In genomic region chr14:61585598-61586538, GRCh38 we compare ENCODE assay signal across 9 cellular contexts.
A peak's percentile ranks its signal among the peaks of the same experiment; 100 is the strongest.
DNase-seq lines count a peak whose midpoint lies in the region; ATAC-seq, FAIRE-seq and TF ChIP-seq lines count a peak whose summit lies in the region.
"Had no signal": no experiment of that assay in that cellular context is flagged by ENCODE, and none has a peak within 500 bp of the region (broad histone marks: within the 10 kb centered on the region; RNA-seq: fewer than 3 reads in every experiment).

No MANE protein-coding gene starts in this region.

- TF ChIP-seq CTCF in HCT116 (IDR thresholded peaks at IDR 0.05 in 2 of 3, conservative IDR thresholded peaks at IDR 0.05 in 1 of 3; ENCODE audit: borderline replicate concordance in 1 of 3, insufficient read depth in 1 of 3, low read depth in 2 of 3, low read length in 2 of 3) (no peak), astrocyte of the spinal cord (IDR thresholded peaks at IDR 0.05; ENCODE audit: low read depth, low read length) (no peak), neural progenitor cell (IDR thresholded peaks at IDR 0.05) (no peak)

- H3K27me3 ChIP-seq in HCT116 (ENCODE audit: insufficient read depth, low read length), result no peaks in the 10 kb centered on the region
- no peaks in the 10 kb centered on the region for H3K27me3 ChIP-seq in right cardiac atrium (ENCODE audit: control insufficient read depth, insufficient read depth)
- no peaks in the 10 kb centered on the region for H3K27me3 ChIP-seq in small intestine (ENCODE audit: control insufficient read depth in 2 of 2, insufficient read depth in 2 of 2, low read length in 2 of 2)
- no peaks in the 10 kb centered on the region for H3K27me3 ChIP-seq in neural progenitor cell

- RAD21 ChIA-PET in HCT116 (lab: Charles Lee; ENCODE audit: low non-redundant PET in 1 of 2, low total read pairs in 2 of 2, uncharacterized antibody in 2 of 2, unreplicated experiment in 2 of 2), result no interaction called here

- no peaks in the 10 kb centered on the region for H3K36me3 ChIP-seq in HCT116 (ENCODE audit: control insufficient read depth in 1 of 2, insufficient read depth in 2 of 2, low read length in 2 of 2)
- no peaks in the 10 kb centered on the region for H3K36me3 ChIP-seq in small intestine (ENCODE audit: control insufficient read depth in 2 of 2, insufficient read depth in 2 of 2, low read length in 2 of 2)
- H3K36me3 ChIP-seq in neural progenitor cell, result no peaks in the 10 kb centered on the region

- no peaks in the 10 kb centered on the region for H3K9me3 Mint-ChIP-seq in neural progenitor cell

- TF ChIP-seq RAD21 in HCT116 (IDR thresholded peaks at IDR 0.05; ENCODE audit: low read depth), result no peak

- H3K4me1 ChIP-seq in HCT116 (ENCODE audit: control insufficient read depth in 1 of 2, insufficient read depth in 2 of 2, low read length in 2 of 2) (peaks cover 0 to 12% of the 10 kb centered on the region in 2 experiments; a peak in 2 of 4 replicates), right cardiac atrium (ENCODE audit: control insufficient read depth, insufficient read depth, low read length) (peaks cover 11% of the 10 kb centered on the region), small intestine (ENCODE audit: control insufficient read depth in 2 of 2, insufficient read depth in 1 of 2, low read depth in 1 of 2, low read length in 1 of 2) (peaks cover 0 to 6% of the 10 kb centered on the region in 2 donors), neural progenitor cell (peaks cover 18% of the 10 kb centered on the region)

- H3K4me3 ChIP-seq in HCT116 (replicated peaks in 1 of 2; ENCODE audit: low read depth in 1 of 2, low read length in 2 of 2) (no peak overlapping the region), astrocyte of the spinal cord (ENCODE audit: low read depth, low read length) (no peak overlapping the region), right cardiac atrium (ENCODE audit: low read length) (no peak overlapping the region), small intestine (ENCODE audit: low read depth in 1 of 2, low read length in 2 of 2) (no peak overlapping the region), neural progenitor cell (no peak overlapping the region)

- peak overlapping the region; percentile 82 for H2AFZ ChIP-seq in HCT116 (ENCODE audit: low read depth, low read length, poor library complexity, severe bottlenecking)
- H2AFZ ChIP-seq in neural progenitor cell (replicated peaks), result no peak overlapping the region

- H3K27me3 Mint-ChIP-seq in neural progenitor cell (ENCODE audit: insufficient read depth, low read depth), result peaks cover 8% of the 10 kb centered on the region

- H3K79me2 ChIP-seq in HCT116 (ENCODE audit: insufficient read depth, low read length) (no peaks in the 10 kb centered on the region), neural progenitor cell (ENCODE audit: low read depth) (no peaks in the 10 kb centered on the region)

- FAIRE-seq in small intestine (lab: Jason Lieb, UNC) (no peak), GM12892 (lab: Jason Lieb, UNC) (no peak)
- FAIRE-seq: colon had no signal

- POLR2A ChIA-PET in HCT116 (lab: Charles Lee), result interaction anchor here (1.3 to 2.3 kb wide), 2 partner anchors 23 to 109 kb away, joined by 3 to 7 read pairs; partner anchors contain the start of gene HIF1A

- 43% methylated on average over 5 of the region's 5 CpGs for WGBS in right cardiac atrium
- 48 to 54% (median 49%) methylated on average over 5 of the region's 5 CpGs for WGBS in small intestine, 3 donors

- peaks cover 12% of the 10 kb centered on the region for H3F3A ChIP-seq in neural progenitor cell (ENCODE audit: low read depth)

- H3K9me3 ChIP-seq in HCT116 (ENCODE audit: control insufficient read depth in 1 of 2, insufficient read depth in 1 of 2, low read depth in 1 of 2, low read length in 2 of 2) (no peaks in the 10 kb centered on the region), right cardiac atrium (ENCODE audit: control insufficient read depth, low read length) (no peaks in the 10 kb centered on the region), small intestine (ENCODE audit: control insufficient read depth, low read depth) (no peaks in the 10 kb centered on the region), neural progenitor cell (ENCODE audit: low read depth) (no peaks in the 10 kb centered on the region)

- no peaks in the 10 kb centered on the region for H4K20me1 ChIP-seq in HCT116 (ENCODE audit: insufficient read depth)
- H4K20me1 ChIP-seq in neural progenitor cell (ENCODE audit: low read depth), result no peaks in the 10 kb centered on the region

- in situ Hi-C loops in astrocyte of the spinal cord (cut with HindIII; ENCODE audit: low sequenced_read_pairs), result no loop called here

- H3K27ac ChIP-seq in HCT116 (ENCODE audit: low read depth, low read length) (no peak overlapping the region), right cardiac atrium (ENCODE audit: low read length) (peak overlapping the region; percentile 82), small intestine (ENCODE audit: low read depth in 1 of 2, low read length in 1 of 2) (peak overlapping the region in 1 of 2 donors; percentile 69), neural progenitor cell (no peak overlapping the region)

- H3K4me1 Mint-ChIP-seq in neural progenitor cell, result peaks cover 34% of the 10 kb centered on the region

- H3K4me2 ChIP-seq in HCT116 (ENCODE audit: low read length), result peak overlapping the region; percentile 20; the same call in 1 of the 2 replicates
- H3K4me2 ChIP-seq in neural progenitor cell, result no peak overlapping the region

- ATAC-seq in HCT116, result no peak
- peak; percentile 86 to 91 for ATAC-seq in right cardiac atrium

- no peaks in the 10 kb centered on the region for H3K9me2 ChIP-seq in HCT116 (ENCODE audit: insufficient read depth)

- DNase-seq in HCT116 (ENCODE audit: low read depth, low spot score) (no peak), astrocyte of the spinal cord (ENCODE audit: low read depth, low spot score) (peak; percentile 91), right cardiac atrium (peak; percentile 84 to 92 (median 89)), small intestine (peak; percentile 40), GM12892 (ENCODE audit: insufficient read length) (no peak), neural progenitor cell (ENCODE audit: low spot score) (no peak), SW 1271 (lab: John Stamatoyannopoulos, UW) (no peak), AG08395 (ENCODE audit: low spot score) (no peak)

- TF ChIP-seq POLR2A in HCT116 (IDR thresholded peaks at IDR 0.05; ENCODE audit: borderline replicate concordance, extremely low read depth, insufficient read depth, insufficient read length) (no peak), GM12892 (IDR thresholded peaks at IDR 0.05; ENCODE audit: low read depth, low read length) (no peak)

- H3K36me3 Mint-ChIP-seq in neural progenitor cell, result no peaks in the 10 kb centered on the region

- intact Hi-C loops in HCT116 (cut with micrococcal nuclease) (no loop called here), right cardiac atrium (cut with DNase I) (no loop called here)

- H3K27ac Mint-ChIP-seq in neural progenitor cell, result no peak overlapping the region

- H3K9ac ChIP-seq in HCT116 (ENCODE audit: low read length) (no peak overlapping the region), neural progenitor cell (no peak overlapping the region)

- no TSS peak for BruUV-seq in HCT116 (replicated peaks; lab: Mats Ljungman, UMichigan)

- no peak overlapping the region for H3K4me3 Mint-ChIP-seq in neural progenitor cell

- CTCF ChIA-PET in HCT116 (lab: Charles Lee), result no interaction called here

TF ChIP-seq in HCT116, 20 proteins besides CTCF, POLR2A, EP300 and RAD21 (continues in another document):
- TF ChIP-seq, protein P1, sequence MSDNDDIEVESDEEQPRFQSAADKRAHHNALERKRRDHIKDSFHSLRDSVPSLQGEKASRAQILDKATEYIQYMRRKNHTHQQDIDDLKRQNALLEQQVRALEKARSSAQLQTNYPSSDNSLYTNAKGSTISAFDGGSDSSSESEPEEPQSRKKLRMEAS (IDR thresholded peaks at IDR 0.05), result no peak
- TF ChIP-seq, protein P2, sequence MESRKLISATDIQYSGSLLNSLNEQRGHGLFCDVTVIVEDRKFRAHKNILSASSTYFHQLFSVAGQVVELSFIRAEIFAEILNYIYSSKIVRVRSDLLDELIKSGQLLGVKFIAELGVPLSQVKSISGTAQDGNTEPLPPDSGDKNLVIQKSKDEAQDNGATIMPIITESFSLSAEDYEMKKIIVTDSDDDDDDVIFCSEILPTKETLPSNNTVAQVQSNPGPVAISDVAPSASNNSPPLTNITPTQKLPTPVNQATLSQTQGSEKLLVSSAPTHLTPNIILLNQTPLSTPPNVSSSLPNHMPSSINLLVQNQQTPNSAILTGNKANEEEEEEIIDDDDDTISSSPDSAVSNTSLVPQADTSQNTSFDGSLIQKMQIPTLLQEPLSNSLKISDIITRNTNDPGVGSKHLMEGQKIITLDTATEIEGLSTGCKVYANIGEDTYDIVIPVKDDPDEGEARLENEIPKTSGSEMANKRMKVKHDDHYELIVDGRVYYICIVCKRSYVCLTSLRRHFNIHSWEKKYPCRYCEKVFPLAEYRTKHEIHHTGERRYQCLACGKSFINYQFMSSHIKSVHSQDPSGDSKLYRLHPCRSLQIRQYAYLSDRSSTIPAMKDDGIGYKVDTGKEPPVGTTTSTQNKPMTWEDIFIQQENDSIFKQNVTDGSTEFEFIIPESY (IDR thresholded peaks at IDR 0.05; ENCODE audit: extremely low read depth, insufficient replicate concordance, low read length), result no peak
- TF ChIP-seq EGR1 (IDR thresholded peaks at IDR 0.05; ENCODE audit: low read depth) (no peak), ZFX (IDR thresholded peaks at IDR 0.05) (no peak), ELF1 (IDR thresholded peaks at IDR 0.05; ENCODE audit: borderline replicate concordance, low read depth) (no peak), EZH2phosphoT487 (IDR thresholded peaks at IDR 0.05; ENCODE audit: borderline replicate concordance) (no peak)

Comparison
In these comparisons a context has a peak if more than half of its experiments do, and no peak if none do; other contexts are left out.
1. DNase-seq: peak in astrocyte of the spinal cord (single experiment), right cardiac atrium (3 of 3) and small intestine (single experiment); none in HCT116 (single experiment), GM12892 (single experiment), neural progenitor cell (single experiment), SW 1271 (0 of 2) and AG08395 (single experiment).